In the genomic region with DNA sequence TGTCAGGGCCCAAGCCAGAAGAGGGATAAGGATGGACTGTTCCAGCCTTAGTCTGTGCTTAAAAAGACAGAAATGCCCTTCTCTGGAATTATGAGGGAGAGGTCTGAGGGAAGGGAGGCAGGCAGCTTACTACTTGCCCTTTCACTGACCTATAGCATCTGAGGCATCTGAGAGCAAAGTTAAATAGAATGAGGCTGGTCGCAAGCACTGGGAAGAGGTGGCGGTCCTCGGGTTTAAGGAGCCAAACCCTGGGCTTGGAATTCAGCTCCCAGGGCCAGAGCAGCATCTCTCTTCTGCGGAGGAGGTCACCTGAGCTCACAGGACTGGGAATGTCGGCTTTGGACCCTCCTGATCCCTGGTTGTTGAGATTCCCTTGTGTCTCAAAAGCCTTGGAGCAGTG, we compare ENCODE assay signal across 15 cellular contexts. TPM values are rescaled to one million over a fixed set of nuclear protein-coding genes. Genes with fewer than 3 reads are reported as not detected.
DNase-seq lines count a peak whose midpoint lies in the region; ATAC-seq, FAIRE-seq and TF ChIP-seq lines count a peak whose summit lies in the region.
"Had no signal": no experiment of that assay in that cellular context is flagged by ENCODE, and none has a peak within 500 bp of the region (broad histone marks: within the 10 kb centered on the region; RNA-seq: fewer than 3 reads in every experiment).

No MANE protein-coding gene starts in this region.

- H2AFZ ChIP-seq in trophoblast cell (ENCODE audit: insufficient read depth, low read length, poor library complexity), result no peak overlapping the region

- POLR2A ChIA-PET in activated CD4-positive, alpha-beta memory T cell treated with anti-CD3 and anti-CD28 coated beads, Interleukin-2, amount 10 ng/mL, durations not matched to agents 7 days and 5 days (lab: Charles Lee), result interaction anchor here (0.6 to 12.5 kb wide), 17 partner anchors 9 to 278 kb away, joined by 3 to 178 read pairs (median 3); partner anchors contain the start of genes CCDC47, DDX42, MAP3K3 and SMARCD2

- no CpG with 5 or more reads among the region's 5 CpGs for WGBS in mesendoderm (ENCODE audit: extremely low coverage, insufficient coverage, low lambda C conversion rate)
- 85 to 87% (median 86%) methylated on average over 5 of the region's 5 CpGs for WGBS in psoas muscle, 3 donors
- WGBS in trophoblast cell (ENCODE audit: extremely low coverage, insufficient coverage, insufficient read length), result no CpG with 5 or more reads among the region's 5 CpGs

- TF ChIP-seq CTCF in psoas muscle (IDR thresholded peaks at IDR 0.05), result no peak

- H2BK12ac ChIP-seq in trophoblast cell (ENCODE audit: low read length), result no peak overlapping the region

- peaks cover 4% of the 10 kb centered on the region for H3K36me3 Mint-ChIP-seq in activated naive CD4-positive, alpha-beta T cell treated with anti-CD3 and anti-CD28 coated beads, Interleukin-2, amount 50 U/mL, for 24 hours
- peaks cover 54% of the 10 kb centered on the region for H3K36me3 Mint-ChIP-seq in activated CD4-positive, alpha-beta memory T cell treated with anti-CD3 and anti-CD28 coated beads, Interleukin-2, amount 10 ng/mL, durations not matched to agents 7 days and 5 days (ENCODE audit: low read depth)

- ATAC-seq in psoas muscle, result no peak
- ATAC-seq: heart right ventricle, left lung had no signal

- H3K4me2 ChIP-seq in mesendoderm (ENCODE audit: low read length) (no peak overlapping the region), trophoblast cell (ENCODE audit: low read length) (no peak overlapping the region)

- no peak overlapping the region for H3K14ac ChIP-seq in trophoblast cell (ENCODE audit: low read length)

- peak overlapping the region; percentile 95 for H3K27ac Mint-ChIP-seq in activated naive CD4-positive, alpha-beta T cell treated with anti-CD3 and anti-CD28 coated beads, Interleukin-2, amount 50 U/mL, for 24 hours
- peak overlapping the region; percentile 99 for H3K27ac Mint-ChIP-seq in activated CD4-positive, alpha-beta memory T cell treated with anti-CD3 and anti-CD28 coated beads, Interleukin-2, amount 10 ng/mL, durations not matched to agents 7 days and 5 days

- intact Hi-C loops in psoas muscle (cut with DNase I), result no loop called here

- no peak for DNase-seq in activated naive CD4-positive, alpha-beta T cell (lab: John Stamatoyannopoulos, UW)
- no peak for DNase-seq in activated CD4-positive, alpha-beta memory T cell treated with anti-CD3 and anti-CD28 coated beads, Interleukin-2, amount 10 ng/mL, durations not matched to agents 7 days and 5 days
- no peak for DNase-seq in mesendoderm
- DNase-seq in urothelium cell line (ENCODE audit: low spot score), result no peak
- DNase-seq in psoas muscle, result no peak
- no peak for DNase-seq in putamen (ENCODE audit: low spot score)
- no peak for DNase-seq in trophoblast cell
- DNase-seq: BE2C, GDM1, heart right ventricle, left lung, NCI-H1930, SW 1271 had no signal

- H4K12ac ChIP-seq in trophoblast cell (ENCODE audit: low read depth, low read length), result no peak overlapping the region

- H3K56ac ChIP-seq in mesendoderm (ENCODE audit: low read length), result peak overlapping the region; percentile 28

- H3K4me1 ChIP-seq in mesendoderm (ENCODE audit: control insufficient read depth, low read depth, low read length) (peaks cover 12% of the 10 kb centered on the region), psoas muscle (peaks cover 18% of the 10 kb centered on the region), trophoblast cell (ENCODE audit: control insufficient read depth in 1 of 2, insufficient read depth in 2 of 2, low read length in 2 of 2) (peaks cover 9 to 16% of the 10 kb centered on the region in 2 experiments)

- no peak overlapping the region for H3K18ac ChIP-seq in mesendoderm (ENCODE audit: low read length)
- no peak overlapping the region for H3K18ac ChIP-seq in trophoblast cell (ENCODE audit: low read length)

- H4K5ac ChIP-seq in mesendoderm (ENCODE audit: low read length), result no peak overlapping the region

- H3K27me3 Mint-ChIP-seq in activated naive CD4-positive, alpha-beta T cell treated with anti-CD3 and anti-CD28 coated beads, Interleukin-2, amount 50 U/mL, for 24 hours, result no peaks in the 10 kb centered on the region
- no peaks in the 10 kb centered on the region for H3K27me3 Mint-ChIP-seq in activated CD4-positive, alpha-beta memory T cell treated with anti-CD3 and anti-CD28 coated beads, Interleukin-2, amount 10 ng/mL, durations not matched to agents 7 days and 5 days

- H3K27ac ChIP-seq in mesendoderm (ENCODE audit: low read depth, low read length) (no peak overlapping the region), psoas muscle (no peak overlapping the region), trophoblast cell (ENCODE audit: low read depth, low read length) (no peak overlapping the region)
- H3K27ac ChIP-seq: epithelial cell of prostate had no signal

- H4K8ac ChIP-seq in mesendoderm (ENCODE audit: low read depth, low read length), result no peak overlapping the region
- H4K8ac ChIP-seq in trophoblast cell (ENCODE audit: low read depth, low read length), result no peak overlapping the region

- H3K79me1 ChIP-seq in mesendoderm (ENCODE audit: low read length), result peaks cover 16% of the 10 kb centered on the region
- peaks cover 6% of the 10 kb centered on the region for H3K79me1 ChIP-seq in trophoblast cell (ENCODE audit: low read length)

- FAIRE-seq in urothelium cell line (lab: Jason Lieb, UNC), result peak; percentile 5

- H2BK5ac ChIP-seq in mesendoderm (ENCODE audit: low read length) (no peak overlapping the region), trophoblast cell (ENCODE audit: low read depth, low read length, poor library complexity) (no peak overlapping the region)

- H3K23ac ChIP-seq in mesendoderm (ENCODE audit: low read length), result no peak overlapping the region
- H3K23ac ChIP-seq in trophoblast cell (ENCODE audit: low read length), result no peak overlapping the region

- no peaks in the 10 kb centered on the region for H3K9me3 Mint-ChIP-seq in activated naive CD4-positive, alpha-beta T cell treated with anti-CD3 and anti-CD28 coated beads, Interleukin-2, amount 50 U/mL, for 24 hours
- H3K9me3 Mint-ChIP-seq in activated CD4-positive, alpha-beta memory T cell treated with anti-CD3 and anti-CD28 coated beads, Interleukin-2, amount 10 ng/mL, durations not matched to agents 7 days and 5 days, result no peaks in the 10 kb centered on the region

- H3K36me3 ChIP-seq in mesendoderm (ENCODE audit: control insufficient read depth, insufficient read depth, low read length), result no peaks in the 10 kb centered on the region
- peaks cover 0 to 53% of the 10 kb centered on the region in 2 donors for H3K36me3 ChIP-seq in psoas muscle (ENCODE audit: insufficient read depth in 1 of 2, low read depth in 1 of 2)
- H3K36me3 ChIP-seq in trophoblast cell (ENCODE audit: control insufficient read depth in 1 of 2, insufficient read depth in 2 of 2, low read length in 2 of 2), result peaks cover 15 to 21% of the 10 kb centered on the region in 2 experiments

- no peak overlapping the region for H2BK15ac ChIP-seq in mesendoderm (replicated peaks; ENCODE audit: low read depth)

- H3K9ac ChIP-seq in mesendoderm (ENCODE audit: low read length), result peak overlapping the region; percentile 42
- no peak overlapping the region for H3K9ac ChIP-seq in trophoblast cell (ENCODE audit: low read length)

- CTCF ChIA-PET in activated CD4-positive, alpha-beta memory T cell treated with anti-CD3 and anti-CD28 coated beads, Interleukin-2, amount 10 ng/mL, durations not matched to agents 7 days and 5 days (lab: Charles Lee), result interaction anchor here (0.9 to 1.3 kb wide), 4 partner anchors 9 to 136 kb away, joined by 3 to 4 read pairs (median 3); partner anchors contain the start of gene CCDC47

- H3K4me1 Mint-ChIP-seq in activated naive CD4-positive, alpha-beta T cell treated with anti-CD3 and anti-CD28 coated beads, Interleukin-2, amount 50 U/mL, for 24 hours, result peaks cover 63% of the 10 kb centered on the region
- H3K4me1 Mint-ChIP-seq in activated CD4-positive, alpha-beta memory T cell treated with anti-CD3 and anti-CD28 coated beads, Interleukin-2, amount 10 ng/mL, durations not matched to agents 7 days and 5 days, result peaks cover 64% of the 10 kb centered on the region

- H3K4me3 Mint-ChIP-seq in activated naive CD4-positive, alpha-beta T cell treated with anti-CD3 and anti-CD28 coated beads, Interleukin-2, amount 50 U/mL, for 24 hours, result peak overlapping the region; percentile 88
- H3K4me3 Mint-ChIP-seq in activated CD4-positive, alpha-beta memory T cell treated with anti-CD3 and anti-CD28 coated beads, Interleukin-2, amount 10 ng/mL, durations not matched to agents 7 days and 5 days, result peak overlapping the region; percentile 87

- H2BK120ac ChIP-seq in mesendoderm (ENCODE audit: low read depth, low read length), result no peak overlapping the region
- H2BK120ac ChIP-seq in trophoblast cell (ENCODE audit: insufficient read depth, low read length, poor library complexity), result no peak overlapping the region

- peaks cover 22% of the 10 kb centered on the region for H3K79me2 ChIP-seq in mesendoderm (ENCODE audit: control insufficient read depth, insufficient read depth, low read length)
- peaks cover 4% of the 10 kb centered on the region for H3K79me2 ChIP-seq in trophoblast cell (ENCODE audit: control insufficient read depth, insufficient read depth, low read length, poor library complexity)

- H3K9me3 ChIP-seq in psoas muscle, result no peaks in the 10 kb centered on the region
- peaks cover 2% of the 10 kb centered on the region for H3K9me3 ChIP-seq in trophoblast cell (ENCODE audit: insufficient read depth, low read depth, low read length)
- H3K9me3 ChIP-seq: heart right ventricle, left lung had no signal

- H3K27me3 ChIP-seq in mesendoderm (ENCODE audit: insufficient read depth, low read length, poor library complexity) (no peaks in the 10 kb centered on the region), psoas muscle (ENCODE audit: insufficient read depth in 3 of 3, low read length in 2 of 3) (peaks cover 0 to 28% (median 0%) of the 10 kb centered on the region in 3 donors), trophoblast cell (ENCODE audit: insufficient read depth, low read length) (no peaks in the 10 kb centered on the region)
- H3K27me3 ChIP-seq: BE2C, heart right ventricle, left lung had no signal

- no peak overlapping the region for H2AK5ac ChIP-seq in mesendoderm (ENCODE audit: low read length)
- H2AK5ac ChIP-seq in trophoblast cell (ENCODE audit: low read length), result no peak overlapping the region

- no peak overlapping the region for H3K4ac ChIP-seq in mesendoderm (ENCODE audit: low read depth, low read length)
- no peak overlapping the region for H3K4ac ChIP-seq in trophoblast cell (ENCODE audit: low read depth, low read length)

- H4K91ac ChIP-seq in trophoblast cell (ENCODE audit: low read depth, low read length), result no peak overlapping the region

- H3K4me3 ChIP-seq in mesendoderm (ENCODE audit: low read length), result no peak overlapping the region
- no peak overlapping the region for H3K4me3 ChIP-seq in psoas muscle
- no peak overlapping the region for H3K4me3 ChIP-seq in trophoblast cell (ENCODE audit: low read depth, low read length)

RNA-seq across cellular contexts. Expression of gene LIMD2, which starts 3.1 kb away (rescaled TPM):
- 100 to 1,000 TPM; 394 to 401 TPM for total RNA-seq in activated CD4-positive, alpha-beta memory T cell treated with anti-CD3 and anti-CD28 coated beads, Interleukin-2, amount 10 ng/mL, durations not matched to agents 7 days and 5 days
- 60.1 TPM for polyA plus RNA-seq in mesendoderm (2013, experiment 1 of 2)
- polyA plus RNA-seq in mesendoderm (2013, experiment 2 of 2), result 59.0 TPM
- total RNA-seq in psoas muscle, result 1 to 10 TPM; 2.1 to 4.4 (median 2.8) TPM
- 1 to 10 TPM in 2 of 3 donors, under 1 TPM in 1; 0.95 to 2.7 (median 2.2) TPM for polyA plus RNA-seq in psoas muscle
- polyA plus RNA-seq in trophoblast cell (2013), result 25.4 TPM in 2 replicates

RNA-seq across cellular contexts. Expression of gene STRADA, which starts 38.6 kb away (rescaled TPM):
- total RNA-seq in activated CD4-positive, alpha-beta memory T cell treated with anti-CD3 and anti-CD28 coated beads, Interleukin-2, amount 10 ng/mL, durations not matched to agents 7 days and 5 days, result 10 to 100 TPM; 53.1 to 59.4 TPM
- 16.7 TPM for polyA plus RNA-seq in mesendoderm (2013, experiment 1 of 2)
- 16.2 TPM for polyA plus RNA-seq in mesendoderm (2013, experiment 2 of 2)
- total RNA-seq in psoas muscle, result 10 to 100 TPM in 1 of 4 donors, 1 to 10 TPM in 3; 6.7 to 14.9 (median 8.3) TPM
- polyA plus RNA-seq in psoas muscle, result 10 to 100 TPM in 2 of 3 donors, 1 to 10 TPM in 1; 8.8 to 14.6 (median 12.5) TPM
- polyA plus RNA-seq in trophoblast cell (2013), result 13.0 and 13.1 TPM in 2 replicates

Comparison
In these comparisons a context has a peak if more than half of its experiments do, and no peak if none do; other contexts are left out.
1. RNA of gene LIMD2, which starts 3.1 kb away (total RNA-seq): 394 to 401 TPM in activated CD4-positive, alpha-beta memory T cell treated with anti-CD3 and anti-CD28 coated beads, Interleukin-2, amount 10 ng/mL, durations not matched to agents 7 days and 5 days; 2.1 to 4.4 TPM in psoas muscle; every median in the first group is over 10 times any median in the second.